16 cellular contexts compared by ENCODE assay signal in the genomic region with DNA sequence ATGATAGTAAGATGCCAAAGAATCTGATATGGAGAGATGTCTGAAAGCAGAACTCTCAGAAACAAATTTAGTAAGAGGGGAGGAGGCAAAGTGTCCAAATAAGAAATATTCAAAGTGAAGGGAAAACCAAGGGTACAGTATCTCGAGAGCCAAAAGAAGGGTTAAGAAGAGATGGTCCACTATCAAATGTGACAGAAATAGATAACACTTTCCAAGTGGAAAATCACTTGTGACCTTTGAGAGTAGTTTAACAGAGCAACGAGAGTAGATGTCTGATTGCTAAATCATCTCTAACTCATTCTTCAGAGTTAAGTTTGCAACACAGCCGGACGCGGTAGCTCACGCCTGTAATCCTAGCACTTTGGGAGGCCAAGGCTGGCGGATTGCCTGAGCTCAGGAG. TPM values are rescaled to one million over a fixed set of nuclear protein-coding genes. Genes with fewer than 3 reads are reported as not detected.
A peak's percentile ranks its signal among the peaks of the same experiment; 100 is the strongest.
DNase-seq lines count a peak whose midpoint lies in the region; TF ChIP-seq lines count a peak whose summit lies in the region.
"Had no signal": no experiment of that assay in that cellular context is flagged by ENCODE, and none has a peak within 500 bp of the region (broad histone marks: within the 10 kb centered on the region; RNA-seq: fewer than 3 reads in every experiment).

No MANE protein-coding gene starts in this region.

- no peak overlapping the region for H2AFZ ChIP-seq in MM.1S (ENCODE audit: low read length)
- H2AFZ ChIP-seq: GM23338 had no signal

- no peak overlapping the region for H3K27ac Mint-ChIP-seq in endothelial cell (ENCODE audit: unreplicated experiment)
- H3K27ac Mint-ChIP-seq: B cell, GM23338 had no signal

- no peaks in the 10 kb centered on the region for H4K20me1 ChIP-seq in MM.1S (ENCODE audit: insufficient read depth, low read length)

- DNase-seq in MM.1S (no peak), OCI-M1 (lab: John Stamatoyannopoulos, UW) (peak; percentile 85), endothelial cell (ENCODE audit: low spot score) (no peak), occipital lobe (lab: John Stamatoyannopoulos, UW) (no peak), SW480 (ENCODE audit: low spot score) (no peak)
- DNase-seq: Calu3, caudate nucleus, EL, NCI-H1436 treated with DMSO at 0.1 percent for 48 hours, NCI-H2171 treated with DMSO at 0.1 percent for 48 hours, spleen, thyroid gland had no signal

- peaks cover 7% of the 10 kb centered on the region for H3K79me2 ChIP-seq in MM.1S (ENCODE audit: low read length)

- H3K4me3 ChIP-seq in MM.1S (ENCODE audit: low read length) = no peak overlapping the region
- H3K4me3 ChIP-seq: GM23338, spleen, thyroid gland had no signal

- peaks cover 29% of the 10 kb centered on the region for H3K36me3 Mint-ChIP-seq in endothelial cell (ENCODE audit: low read depth, unreplicated experiment)

- no peaks in the 10 kb centered on the region for H3K9me3 ChIP-seq in MM.1S (replicated peaks; ENCODE audit: insufficient read depth, low read length)
- H3K9me3 ChIP-seq: spleen, thyroid gland had no signal

- H3K4me3 Mint-ChIP-seq in endothelial cell (ENCODE audit: unreplicated experiment) = peak overlapping the region; percentile 24
- H3K4me3 Mint-ChIP-seq: B cell, GM23338 had no signal

- H3K36me3 ChIP-seq in MM.1S (replicated peaks; ENCODE audit: insufficient read depth, low read length) = peaks cover 18% of the 10 kb centered on the region; the same call in 1 of the 2 replicates

- H3K27ac ChIP-seq in MM.1S (ENCODE audit: low read length) = peak overlapping the region; percentile 69
- H3K27ac ChIP-seq: spleen, thyroid gland had no signal

- H3F3A ChIP-seq in MM.1S (ENCODE audit: insufficient read depth, low read length) = peaks cover 34% of the 10 kb centered on the region

- no peaks in the 10 kb centered on the region for H3K27me3 ChIP-seq in MM.1S (replicated peaks; ENCODE audit: insufficient read depth, low read length)
- H3K27me3 ChIP-seq: spleen, thyroid gland had no signal

- H3K4me2 ChIP-seq in MM.1S (ENCODE audit: low read depth, low read length) = peak overlapping the region; percentile 49; the same call in 1 of the 2 replicates
- H3K4me2 ChIP-seq: GM23338 had no signal

- H3K9me2 ChIP-seq in MM.1S (replicated peaks; ENCODE audit: insufficient read depth, low read length) = no peaks in the 10 kb centered on the region

- TF ChIP-seq CTCF in MM.1S (IDR thresholded peaks at IDR 0.05; ENCODE audit: low read length) (no peak), endothelial cell (IDR thresholded peaks at IDR 0.05; ENCODE audit: unreplicated experiment) (no peak)

- H3K4me1 ChIP-seq in MM.1S (ENCODE audit: low read length) = peaks cover 34% of the 10 kb centered on the region

- peaks cover 7% of the 10 kb centered on the region for H3K4me1 Mint-ChIP-seq in endothelial cell (ENCODE audit: unreplicated experiment)

- H3K9me3 Mint-ChIP-seq in endothelial cell (ENCODE audit: unreplicated experiment) = no peaks in the 10 kb centered on the region
- H3K9me3 Mint-ChIP-seq: GM23338 had no signal

- H3K9ac ChIP-seq in MM.1S (ENCODE audit: low read length) = no peak overlapping the region

- peaks cover 5% of the 10 kb centered on the region for H3K27me3 Mint-ChIP-seq in endothelial cell (ENCODE audit: unreplicated experiment)
- H3K27me3 Mint-ChIP-seq: B cell had no signal

RNA-seq across cellular contexts. Expression of gene BUD13, which starts 4.3 kb away (rescaled TPM):
- total RNA-seq in endothelial cell (ENCODE audit: unreplicated experiment) (16.9 TPM), occipital lobe (15.4 TPM)

RNA-seq across cellular contexts. Expression of gene ZPR1, which starts 10.8 kb away (rescaled TPM):
- total RNA-seq in endothelial cell (ENCODE audit: unreplicated experiment) = 33.4 TPM
- total RNA-seq in occipital lobe = 39.6 TPM

RNA-seq across cellular contexts. Expression of gene APOA5, which starts 14.6 kb away (rescaled TPM):
- total RNA-seq in endothelial cell (ENCODE audit: unreplicated experiment) (not detected), occipital lobe (not detected)
- total RNA-seq: B cell, Calu3, esophagus mucosa, SK-MEL-5, spleen, thyroid gland had no signal

RNA-seq across cellular contexts. Expression of gene APOA4, which starts 46.0 kb away (rescaled TPM):
- total RNA-seq in endothelial cell (ENCODE audit: unreplicated experiment) (not detected), occipital lobe (not detected)
- total RNA-seq: B cell, Calu3, esophagus mucosa, GM23338, SK-MEL-5, spleen, thyroid gland had no signal

RNA-seq across cellular contexts. Expression of gene APOC3, which starts 52.7 kb away (rescaled TPM):
- not detected for total RNA-seq in endothelial cell (ENCODE audit: unreplicated experiment)
- total RNA-seq in occipital lobe = not detected
- total RNA-seq: B cell, Calu3, GM23338, SK-MEL-5, spleen, thyroid gland had no signal
